7 cellular contexts compared by ENCODE assay signal in genomic region chr7:77415474-77415821, GRCh38. TPM values are rescaled to one million over a fixed set of nuclear protein-coding genes. Genes with fewer than 3 reads are reported as not detected.
DNase-seq lines count a peak whose midpoint lies in the region; ATAC-seq and TF ChIP-seq lines count a peak whose summit lies in the region.

No MANE protein-coding gene starts in this region.

- H3F3A ChIP-seq in GM23338 (replicated peaks; ENCODE audit: low read depth), result peaks cover 19% of the 10 kb centered on the region; the same call in 1 of the 2 replicates

- peaks cover 37% of the 10 kb centered on the region for H3K4me1 ChIP-seq in GM23338 (ENCODE audit: insufficient read depth)
- H3K4me1 ChIP-seq in stomach smooth muscle (ENCODE audit: control insufficient read depth, insufficient read depth, low read length), result peaks cover 13% of the 10 kb centered on the region

- no peaks in the 10 kb centered on the region for H3K36me3 Mint-ChIP-seq in GM23338 (ENCODE audit: low read depth)
- H3K36me3 Mint-ChIP-seq in brain, result no peaks in the 10 kb centered on the region

- H3K4me3 ChIP-seq in GM23338 (peak overlapping the region; percentile 64), kidney epithelial cell (ENCODE audit: low read depth, low read length) (peak overlapping the region; percentile 71), stomach smooth muscle (ENCODE audit: low read length in 2 of 2) (peak overlapping the region; percentile 88 to 96)

- no peaks in the 10 kb centered on the region for H3K9me2 ChIP-seq in GM23338 (ENCODE audit: insufficient read depth)

- H3K27me3 ChIP-seq in GM23338 (ENCODE audit: insufficient read depth), result peaks cover 34% of the 10 kb centered on the region
- no peaks in the 10 kb centered on the region for H3K27me3 ChIP-seq in kidney epithelial cell (ENCODE audit: control insufficient read depth, insufficient read depth, low read length)
- H3K27me3 ChIP-seq in stomach smooth muscle (ENCODE audit: control insufficient read depth in 1 of 2, insufficient read depth in 2 of 2, low read length in 2 of 2), result no peaks in the 10 kb centered on the region

- peaks cover 18% of the 10 kb centered on the region for H3K27me3 Mint-ChIP-seq in GM23338 (ENCODE audit: insufficient read depth, low read depth, poor library complexity)
- peaks cover 36% of the 10 kb centered on the region for H3K27me3 Mint-ChIP-seq in brain

- peaks cover 42% of the 10 kb centered on the region for H3K4me1 Mint-ChIP-seq in GM23338
- H3K4me1 Mint-ChIP-seq in brain, result peaks cover 14% of the 10 kb centered on the region

- no peak overlapping the region for H3K27ac ChIP-seq in GM23338 (ENCODE audit: low read depth)
- peak overlapping the region; percentile 76 for H3K27ac ChIP-seq in stomach smooth muscle (ENCODE audit: low read length)

- no peaks in the 10 kb centered on the region for H3K9me3 ChIP-seq in stomach smooth muscle (ENCODE audit: control insufficient read depth in 2 of 2, low read length in 2 of 2)

- H3K27ac Mint-ChIP-seq in GM23338 (no peak overlapping the region), brain (no peak overlapping the region)

- peak overlapping the region; percentile 88 for H3K4me2 ChIP-seq in GM23338

- H2AFZ ChIP-seq in GM23338, result peak overlapping the region; percentile 87

- no peak for TF ChIP-seq POLR2A in GM18505 (IDR thresholded peaks at IDR 0.05; ENCODE audit: borderline replicate concordance, extremely low read depth, insufficient read depth, insufficient read length)

- peak; percentile 43 for DNase-seq in GM23338 (ENCODE audit: low spot score)
- peak; percentile 64 for DNase-seq in NCI-H69 (lab: John Stamatoyannopoulos, UW)
- no peak for DNase-seq in kidney epithelial cell (ENCODE audit: low read depth)
- no peak for DNase-seq in SIG-M5 (lab: John Stamatoyannopoulos, UW)

- TF ChIP-seq CTCF in GM23338 (conservative IDR thresholded peaks at IDR 0.05; ENCODE audit: low read depth in 2 of 2), result no peak
- TF ChIP-seq CTCF in brain (conservative IDR thresholded peaks at IDR 0.05), result no peak
- no peak for TF ChIP-seq CTCF in kidney epithelial cell (IDR thresholded peaks at IDR 0.05; ENCODE audit: insufficient read depth, low read length, poor library complexity, severe bottlenecking)

- no peaks in the 10 kb centered on the region for H3K79me2 ChIP-seq in GM23338 (replicated peaks; ENCODE audit: insufficient read depth)

- peak overlapping the region; percentile 84 to 87 for H3K9ac ChIP-seq in stomach smooth muscle (ENCODE audit: low read length in 2 of 2)

- H4K20me1 ChIP-seq in GM23338 (replicated peaks; ENCODE audit: insufficient read depth), result no peaks in the 10 kb centered on the region

- ATAC-seq in GM18505 (IDR thresholded peaks at IDR 0.05; ENCODE audit: unreplicated experiment) (peak; percentile 32), GM23338 (peak; percentile 57)

- H3K4me3 Mint-ChIP-seq in GM23338 (peak overlapping the region; percentile 66), brain (peak overlapping the region in 3 of 5 experiments; percentile 45 to 75 (median 73))

- H3K36me3 ChIP-seq in GM23338 (ENCODE audit: insufficient read depth) (no peaks in the 10 kb centered on the region), kidney epithelial cell (ENCODE audit: control insufficient read depth, insufficient read depth, low read length) (no peaks in the 10 kb centered on the region), stomach smooth muscle (ENCODE audit: control insufficient read depth in 2 of 2, insufficient read depth in 2 of 2, low read length in 2 of 2) (no peaks in the 10 kb centered on the region)

- H3K9me3 Mint-ChIP-seq in GM23338 (no peaks in the 10 kb centered on the region), brain (peaks cover 0 to 7% (median 0%) of the 10 kb centered on the region in 5 experiments)

TF ChIP-seq in GM23338, 12 proteins besides CTCF, POLR2A, EP300 and RAD21:
- no peak for TF ChIP-seq ETS1 (IDR thresholded peaks at IDR 0.05)

RNA-seq across cellular contexts. Expression of gene GSAP, which starts 0.7 kb away (rescaled TPM):
- total RNA-seq in GM23338 (2014; rRNA removed; shearing (Covaris generic)), result 1.1 and 1.2 TPM in 2 replicates
- polyA plus RNA-seq in GM23338 (2016; fragmentation: Nextera tagmentation; extraction: Ambion mirVana) (0.50 and 0.63 TPM in 2 replicates), brain (ENCODE audit: insufficient read depth, low read depth, low replicate concordance) (1.4 TPM)
- total RNA-seq in kidney epithelial cell, result 3.6 and 4.3 TPM in 2 replicates

Comparison
In these comparisons a context has a peak if more than half of its experiments do, and no peak if none do; other contexts are left out.
1. DNase-seq: peak in GM23338 (single experiment) and NCI-H69 (single experiment); none in kidney epithelial cell (single experiment) and SIG-M5 (single experiment).
2. Peak in every context shown above with its lines, with median percentiles within 50 percentile points of each other: H3K4me3 ChIP-seq.